Comparison of ENCODE assay signal across 12 cellular contexts in the genomic region with DNA sequence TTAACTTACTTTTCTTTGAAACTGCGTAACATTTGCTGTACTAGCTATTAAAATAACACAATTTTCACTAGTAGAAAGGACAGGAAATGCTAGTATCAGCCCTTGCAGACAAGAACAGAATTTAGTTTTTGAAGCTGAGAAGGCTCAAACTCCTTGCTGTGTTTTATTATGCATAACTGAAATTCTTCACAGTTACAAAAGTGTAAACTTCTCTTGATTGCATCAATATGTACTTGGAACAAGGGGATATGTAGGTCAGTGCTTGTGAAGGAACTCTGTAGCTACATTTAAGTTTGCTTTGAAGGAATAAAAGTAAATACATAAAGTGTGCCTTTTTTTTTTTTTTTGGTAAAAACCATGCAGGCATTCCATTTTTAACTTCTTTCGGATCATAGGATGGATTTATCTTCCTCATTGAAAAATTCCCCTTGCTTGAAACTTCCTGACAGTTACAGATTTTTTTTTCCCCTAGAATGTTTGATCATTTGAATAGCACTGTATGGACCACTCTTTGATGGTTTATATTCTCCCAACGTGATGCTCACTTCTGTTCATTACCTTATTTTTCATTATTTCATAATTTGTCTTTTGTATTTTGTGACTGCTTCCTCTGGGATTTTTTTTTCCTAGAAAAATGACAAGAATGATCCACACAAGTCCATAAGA.
DNase-seq lines count a peak whose midpoint lies in the region; ATAC-seq, FAIRE-seq and TF ChIP-seq lines count a peak whose summit lies in the region.
"Had no signal": no experiment of that assay in that cellular context is flagged by ENCODE, and none has a peak within 500 bp of the region (broad histone marks: within the 10 kb centered on the region; RNA-seq: fewer than 3 reads in every experiment).

No MANE protein-coding gene starts in this region.

- CTCF ChIA-PET in WTC11 (lab: Charles Lee): interaction anchor here (0.8 kb wide), 1 partner anchor 302 kb away, joined by 4 read pairs; no protein-coding TSS in a partner anchor
- CTCF ChIA-PET in CD8-positive, alpha-beta T cell (lab: Charles Lee): no interaction called here

- peak; percentile 65 for DNase-seq in GM04504 (ENCODE audit: low read depth)
- peak; percentile 76 for DNase-seq in astrocyte (ENCODE audit: low read depth)
- DNase-seq in right atrium auricular region (ENCODE audit: low spot score): no peak
- DNase-seq in skeletal muscle cell (ENCODE audit: low read depth): peak; percentile 64
- DNase-seq in effector memory CD4-positive, alpha-beta T cell: no peak
- DNase-seq in WTC11 (ENCODE audit: low spot score): no peak
- no peak for DNase-seq in CD8-positive, alpha-beta T cell
- no peak for DNase-seq in middle frontal gyrus (ENCODE audit: extremely low spot score, low spot score)
- DNase-seq: activated CD4-positive, CD25-positive, alpha-beta regulatory T cell treated with anti-CD3 and anti-CD28 coated beads, Interleukin-2, amount 50 U/mL, for 72 hours; Calu3; retina had no signal

- H3K9me3 Mint-ChIP-seq in astrocyte (ENCODE audit: unreplicated experiment) (peaks cover 4% of the 10 kb centered on the region), WTC11 (peaks cover 14% of the 10 kb centered on the region)
- H3K9me3 Mint-ChIP-seq in CD8-positive, alpha-beta T cell: no peaks in the 10 kb centered on the region

- H3K79me2 ChIP-seq in astrocyte (ENCODE audit: insufficient read depth, low read length): no peaks in the 10 kb centered on the region

- H2AFZ ChIP-seq in astrocyte (ENCODE audit: low read depth, low read length): no peak overlapping the region

- POLR2A ChIA-PET in WTC11 (lab: Charles Lee): no interaction called here
- POLR2A ChIA-PET in CD8-positive, alpha-beta T cell (lab: Charles Lee): interaction anchor here (0.6 kb wide), 1 partner anchor 1001 kb away, joined by 3 read pairs; no protein-coding TSS in a partner anchor

- intact Hi-C loops in CD8-positive, alpha-beta T cell (cut with DNase I, micrococcal nuclease): loop anchor here in 1 of 2 experiments (10.0 kb wide), 1 partner anchor 55 kb away; no protein-coding TSS in a partner anchor

- H3K27ac Mint-ChIP-seq in astrocyte (ENCODE audit: unreplicated experiment) (peak overlapping the region; percentile 74), WTC11 (no peak overlapping the region)
- no peak overlapping the region for H3K27ac Mint-ChIP-seq in CD8-positive, alpha-beta T cell

- peak overlapping the region; percentile 63 for H3K4me2 ChIP-seq in astrocyte (ENCODE audit: low read length)

- H3K27ac ChIP-seq in astrocyte (ENCODE audit: low read depth, low read length) (peak overlapping the region; percentile 68), right atrium auricular region (peak overlapping the region; percentile 51 to 70)
- H3K27ac ChIP-seq in effector memory CD4-positive, alpha-beta T cell (ENCODE audit: insufficient read depth, low read length, poor library complexity, severe bottlenecking): no peak overlapping the region
- H3K27ac ChIP-seq in CD8-positive, alpha-beta T cell (ENCODE audit: low read depth, low read length): no peak overlapping the region

- H3K27me3 Mint-ChIP-seq in astrocyte (ENCODE audit: low read depth, unreplicated experiment) (no peaks in the 10 kb centered on the region), WTC11 (ENCODE audit: low read depth) (no peaks in the 10 kb centered on the region; the same call in 1 of the 2 replicates)
- peaks cover 16% of the 10 kb centered on the region for H3K27me3 Mint-ChIP-seq in CD8-positive, alpha-beta T cell (ENCODE audit: low read depth)

- H3K4me1 Mint-ChIP-seq in astrocyte (ENCODE audit: low read depth, unreplicated experiment) (peaks cover 42% of the 10 kb centered on the region), WTC11 (peaks cover 29% of the 10 kb centered on the region)
- H3K4me1 Mint-ChIP-seq in CD8-positive, alpha-beta T cell (ENCODE audit: low read depth): no peaks in the 10 kb centered on the region

- no peaks in the 10 kb centered on the region for H4K20me1 ChIP-seq in astrocyte (ENCODE audit: insufficient read depth, low read length)

- peaks cover 46% of the 10 kb centered on the region for H3K4me1 ChIP-seq in astrocyte (ENCODE audit: insufficient read depth, low read length)
- peaks cover 0 to 9% of the 10 kb centered on the region in 2 donors for H3K4me1 ChIP-seq in right atrium auricular region
- H3K4me1 ChIP-seq in effector memory CD4-positive, alpha-beta T cell (ENCODE audit: control insufficient read depth, insufficient read depth, low read length, poor library complexity, severe bottlenecking): no peaks in the 10 kb centered on the region
- H3K4me1 ChIP-seq in CD8-positive, alpha-beta T cell (ENCODE audit: insufficient read depth, low read length): no peaks in the 10 kb centered on the region

- no peaks in the 10 kb centered on the region for H3K36me3 ChIP-seq in astrocyte (ENCODE audit: insufficient read depth, low read length)
- no peaks in the 10 kb centered on the region for H3K36me3 ChIP-seq in right atrium auricular region
- no peaks in the 10 kb centered on the region for H3K36me3 ChIP-seq in effector memory CD4-positive, alpha-beta T cell (ENCODE audit: control insufficient read depth, insufficient read depth, low read length)
- no peaks in the 10 kb centered on the region for H3K36me3 ChIP-seq in CD8-positive, alpha-beta T cell (ENCODE audit: insufficient read depth, low read length)

- H3K27me3 ChIP-seq in astrocyte (ENCODE audit: insufficient read depth, low read length) (no peaks in the 10 kb centered on the region), right atrium auricular region (no peaks in the 10 kb centered on the region)
- H3K27me3 ChIP-seq in effector memory CD4-positive, alpha-beta T cell (replicated peaks; ENCODE audit: control insufficient read depth, insufficient read depth, low read length, poor library complexity, severe bottlenecking): no peaks in the 10 kb centered on the region
- H3K27me3 ChIP-seq in CD8-positive, alpha-beta T cell (ENCODE audit: insufficient read depth, low read length): no peaks in the 10 kb centered on the region

- TF ChIP-seq CTCF in astrocyte (IDR thresholded peaks at IDR 0.05; ENCODE audit: insufficient read depth, low read depth, low read length) (no peak), right atrium auricular region (IDR thresholded peaks at IDR 0.05) (no peak), WTC11 (IDR thresholded peaks at IDR 0.05) (no peak)
- TF ChIP-seq CTCF in CD8-positive, alpha-beta T cell (IDR thresholded peaks at IDR 0.05): no peak

- H3K9me3 ChIP-seq in astrocyte (ENCODE audit: insufficient read depth, low read depth, low read length): no peaks in the 10 kb centered on the region
- no peaks in the 10 kb centered on the region for H3K9me3 ChIP-seq in right atrium auricular region
- H3K9me3 ChIP-seq in effector memory CD4-positive, alpha-beta T cell (ENCODE audit: control insufficient read depth, low read length): no peaks in the 10 kb centered on the region
- no peaks in the 10 kb centered on the region for H3K9me3 ChIP-seq in CD8-positive, alpha-beta T cell (ENCODE audit: low read length)

- no peak for ATAC-seq in WTC11
- ATAC-seq in CD8-positive, alpha-beta T cell: no peak
- ATAC-seq: K562 had no signal

- FAIRE-seq in astrocyte (lab: Jason Lieb, UNC): peak; percentile 65
- FAIRE-seq: K562 had no signal

- H3K4me3 ChIP-seq in astrocyte (ENCODE audit: insufficient read depth, low read depth, low read length) (no peak overlapping the region), right atrium auricular region (no peak overlapping the region), skeletal muscle cell (ENCODE audit: low read depth, low read length) (no peak overlapping the region)
- H3K4me3 ChIP-seq in effector memory CD4-positive, alpha-beta T cell (ENCODE audit: insufficient read depth, low read depth, low read length, poor library complexity, severe bottlenecking): no peak overlapping the region
- no peak overlapping the region for H3K4me3 ChIP-seq in CD8-positive, alpha-beta T cell (ENCODE audit: low read depth, low read length)
- H3K4me3 ChIP-seq: K562 had no signal

- H3K36me3 Mint-ChIP-seq in astrocyte (ENCODE audit: low read depth, unreplicated experiment) (peaks cover 1% of the 10 kb centered on the region), WTC11 (no peaks in the 10 kb centered on the region)
- no peaks in the 10 kb centered on the region for H3K36me3 Mint-ChIP-seq in CD8-positive, alpha-beta T cell

- peak overlapping the region; percentile 51 for H3K9ac ChIP-seq in astrocyte (ENCODE audit: low read length)

- no peak overlapping the region for H3K4me3 Mint-ChIP-seq in astrocyte (ENCODE audit: unreplicated experiment)
- H3K4me3 Mint-ChIP-seq in WTC11: no peak overlapping the region
- no peak overlapping the region for H3K4me3 Mint-ChIP-seq in CD8-positive, alpha-beta T cell

TF ChIP-seq in WTC11, 78 proteins besides CTCF, POLR2A, EP300 and RAD21 (continues in another document):
- TF ChIP-seq ZNF423 (CRISPR knock-in tag; IDR thresholded peaks at IDR 0.05) (no peak), FOXP1 (CRISPR knock-in tag; IDR thresholded peaks at IDR 0.05; ENCODE audit: borderline replicate concordance) (no peak), GTF2I (CRISPR knock-in tag; conservative IDR thresholded peaks at IDR 0.05) (no peak)
- TF ChIP-seq, protein P1, sequence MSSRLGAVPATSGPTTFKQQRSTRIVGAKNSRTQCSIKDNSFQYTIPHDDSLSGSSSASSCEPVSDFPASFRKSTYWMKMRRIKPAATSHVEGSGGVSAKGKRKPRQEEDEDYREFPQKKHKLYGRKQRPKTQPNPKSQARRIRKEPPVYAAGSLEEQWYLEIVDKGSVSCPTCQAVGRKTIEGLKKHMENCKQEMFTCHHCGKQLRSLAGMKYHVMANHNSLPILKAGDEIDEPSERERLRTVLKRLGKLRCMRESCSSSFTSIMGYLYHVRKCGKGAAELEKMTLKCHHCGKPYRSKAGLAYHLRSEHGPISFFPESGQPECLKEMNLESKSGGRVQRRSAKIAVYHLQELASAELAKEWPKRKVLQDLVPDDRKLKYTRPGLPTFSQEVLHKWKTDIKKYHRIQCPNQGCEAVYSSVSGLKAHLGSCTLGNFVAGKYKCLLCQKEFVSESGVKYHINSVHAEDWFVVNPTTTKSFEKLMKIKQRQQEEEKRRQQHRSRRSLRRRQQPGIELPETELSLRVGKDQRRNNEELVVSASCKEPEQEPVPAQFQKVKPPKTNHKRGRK (CRISPR knock-in tag; IDR thresholded peaks at IDR 0.05; ENCODE audit: borderline replicate concordance): no peak

Comparison
In these comparisons a context has a peak if more than half of its experiments do, and no peak if none do; other contexts are left out.
1. DNase-seq: peak in GM04504 (single experiment), astrocyte (single experiment) and skeletal muscle cell (single experiment); none in right atrium auricular region (single experiment), effector memory CD4-positive, alpha-beta T cell (0 of 3), WTC11 (single experiment), CD8-positive, alpha-beta T cell (0 of 7) and middle frontal gyrus (single experiment).
2. H3K27ac ChIP-seq: peak in astrocyte (single experiment) and right atrium auricular region (2 of 2); none in effector memory CD4-positive, alpha-beta T cell (single experiment) and CD8-positive, alpha-beta T cell (single experiment).